25 cellular contexts compared by ENCODE assay signal in genomic region chr1:1621682-1622577, GRCh38. TPM values are rescaled to one million over a fixed set of nuclear protein-coding genes. Genes with fewer than 3 reads are reported as not detected.
DNase-seq lines count a peak whose midpoint lies in the region; ATAC-seq and TF ChIP-seq lines count a peak whose summit lies in the region.
"Had no signal": no experiment of that assay in that cellular context is flagged by ENCODE, and none has a peak within 500 bp of the region (broad histone marks: within the 10 kb centered on the region; RNA-seq: fewer than 3 reads in every experiment).

No MANE protein-coding gene starts in this region.

- no peak for TF ChIP-seq CTCF in H9 (conservative IDR thresholded peaks at IDR 0.05)
- TF ChIP-seq CTCF in fibroblast of the aortic adventitia (IDR thresholded peaks at IDR 0.05; ENCODE audit: insufficient read depth, low read length) = no peak
- no peak for TF ChIP-seq CTCF in psoas muscle (IDR thresholded peaks at IDR 0.05)
- no peak for TF ChIP-seq CTCF in MCF 10A (IDR thresholded peaks at IDR 0.05; ENCODE audit: unreplicated experiment)

- no peak overlapping the region for H2BK20ac ChIP-seq in H9 (ENCODE audit: low read depth, low read length, poor library complexity, severe bottlenecking)

- H3K36me3 Mint-ChIP-seq in H9 (ENCODE audit: insufficient read depth in 1 of 3, low read depth in 3 of 3) (peaks cover 2 to 8% (median 6%) of the 10 kb centered on the region in 3 experiments; a peak in 6 of 7 replicates), MCF 10A (ENCODE audit: insufficient read depth, unreplicated experiment) (peaks cover 7% of the 10 kb centered on the region)
- H3K36me3 Mint-ChIP-seq: activated naive CD4-positive, alpha-beta T cell treated with anti-CD3 and anti-CD28 coated beads, Interleukin-2, amount 50 U/mL, for 72 hours had no signal

- H2AK5ac ChIP-seq in H9 (ENCODE audit: insufficient read length, low read length) = no peak overlapping the region

- no peak overlapping the region for H3K4me2 ChIP-seq in H9 (ENCODE audit: insufficient read depth, insufficient read length, low read length)

- no peaks in the 10 kb centered on the region for H3K4me1 ChIP-seq in H9 (ENCODE audit: insufficient read depth, low read length)
- H3K4me1 ChIP-seq in psoas muscle = peaks cover 58% of the 10 kb centered on the region

- H3K9me3 Mint-ChIP-seq in H9 (no peaks in the 10 kb centered on the region), MCF 10A (ENCODE audit: unreplicated experiment) (no peaks in the 10 kb centered on the region)
- H3K9me3 Mint-ChIP-seq: activated naive CD4-positive, alpha-beta T cell treated with anti-CD3 and anti-CD28 coated beads, Interleukin-2, amount 50 U/mL, for 72 hours; CD4-positive, CD25-positive, alpha-beta regulatory T cell had no signal

- no peak overlapping the region for H3K9ac ChIP-seq in H9 (ENCODE audit: extremely low read depth, insufficient read length, low read length)

- BruUV-seq in MCF 10A (replicated peaks; lab: Mats Ljungman, UMichigan) = no TSS peak

- H3T11ph ChIP-seq in H9 (ENCODE audit: low read length) = no peak overlapping the region

- no peak overlapping the region for H3K56ac ChIP-seq in H9 (ENCODE audit: insufficient read length, low read depth, low read length)

- ATAC-seq in psoas muscle = peak; percentile 73 to 88 (median 80)
- ATAC-seq in GM19455 (IDR thresholded peaks at IDR 0.05; ENCODE audit: unreplicated experiment) = no peak
- no peak for ATAC-seq in HG02981 (IDR thresholded peaks at IDR 0.05; ENCODE audit: unreplicated experiment)

- H3K23me2 ChIP-seq in H9 (ENCODE audit: insufficient read length, low read depth, low read length, poor library complexity, severe bottlenecking) = no peaks in the 10 kb centered on the region

- no peak overlapping the region; the same call in 1 of the 2 replicates for H3K14ac ChIP-seq in H9 (ENCODE audit: insufficient read depth, low read length)

- H2BK5ac ChIP-seq in H9 (ENCODE audit: insufficient read length, low read length) = no peak overlapping the region

- WGBS in H9 (ENCODE audit: extremely low coverage, insufficient read length, low lambda C conversion rate) = no CpG with 5 or more reads among the region's 26 CpGs
- 40 to 63% (median 44%) methylated on average over 26 of the region's 26 CpGs for WGBS in psoas muscle, 3 donors

- H3K27me3 ChIP-seq in H9 (ENCODE audit: insufficient read depth, low read length) = no peaks in the 10 kb centered on the region
- no peaks in the 10 kb centered on the region for H3K27me3 ChIP-seq in MG63
- H3K27me3 ChIP-seq in psoas muscle (ENCODE audit: insufficient read depth in 3 of 3, low read length in 2 of 3) = no peaks in the 10 kb centered on the region
- H3K27me3 ChIP-seq: ovary, sigmoid colon, transverse colon had no signal

- CTCF ChIA-PET in MCF 10A (lab: Yijun Ruan, JAX) = interaction anchor here (0.6 kb wide), 1 partner anchor 511 kb away, joined by 3 read pairs; no protein-coding TSS in a partner anchor

- no peak overlapping the region for H4K91ac ChIP-seq in H9 (ENCODE audit: insufficient read length, low read depth, low read length)

- no peaks in the 10 kb centered on the region; the same call in 1 of the 2 replicates for H3K27me3 Mint-ChIP-seq in H9 (ENCODE audit: low read depth)
- H3K27me3 Mint-ChIP-seq in MCF 10A (ENCODE audit: insufficient read depth, unreplicated experiment) = no peaks in the 10 kb centered on the region
- H3K27me3 Mint-ChIP-seq: CD4-positive, CD25-positive, alpha-beta regulatory T cell had no signal

- no peaks in the 10 kb centered on the region for H3K4me1 Mint-ChIP-seq in H9
- no peaks in the 10 kb centered on the region for H3K4me1 Mint-ChIP-seq in MCF 10A (ENCODE audit: insufficient read depth, unreplicated experiment)

- no peak overlapping the region for H3K4me3 Mint-ChIP-seq in H9
- H3K4me3 Mint-ChIP-seq in MCF 10A (ENCODE audit: unreplicated experiment) = no peak overlapping the region

- H2AFZ ChIP-seq in H9 (ENCODE audit: low read length) = no peak overlapping the region

- H3K23ac ChIP-seq in H9 (ENCODE audit: insufficient read length, low read depth, low read length) = no peak overlapping the region

- H3K9me3 ChIP-seq in H9 (ENCODE audit: control insufficient read depth, low read depth, low read length) = no peaks in the 10 kb centered on the region
- H3K9me3 ChIP-seq in MG63 = no peaks in the 10 kb centered on the region
- no peaks in the 10 kb centered on the region for H3K9me3 ChIP-seq in psoas muscle
- H3K9me3 ChIP-seq: ovary, sigmoid colon, transverse colon had no signal

- H3K27ac ChIP-seq in H9 (ENCODE audit: insufficient read length, low read depth, low read length) (no peak overlapping the region), psoas muscle (peak overlapping the region; percentile 85)
- H3K27ac ChIP-seq: ovary, sigmoid colon, transverse colon had no signal

- no peak overlapping the region for H3K18ac ChIP-seq in H9 (ENCODE audit: insufficient read length, low read depth, low read length)

- H2BK12ac ChIP-seq in H9 (ENCODE audit: insufficient read length, low read depth, low read length) = no peak overlapping the region

- H3K27ac Mint-ChIP-seq in H9 (peak overlapping the region; percentile 21 to 82 (median 78); a peak in 4 of 7 replicates), MCF 10A (ENCODE audit: low read depth, unreplicated experiment) (no peak overlapping the region)
- H3K27ac Mint-ChIP-seq: activated naive CD4-positive, alpha-beta T cell treated with anti-CD3 and anti-CD28 coated beads, Interleukin-2, amount 50 U/mL, for 72 hours had no signal

- H3K79me1 ChIP-seq in H9 (ENCODE audit: insufficient read depth, low read depth, low read length, poor library complexity, severe bottlenecking) = no peaks in the 10 kb centered on the region

- no peak overlapping the region for H4K5ac ChIP-seq in H9 (ENCODE audit: insufficient read length, low read depth, low read length)

- H3K36me3 ChIP-seq in MG63 (peaks cover 6% of the 10 kb centered on the region), psoas muscle (ENCODE audit: insufficient read depth in 1 of 2, low read depth in 1 of 2) (peaks cover 0 to 40% of the 10 kb centered on the region in 2 donors)
- H3K36me3 ChIP-seq: ovary, transverse colon had no signal

- H3K4me3 ChIP-seq in MG63 (no peak overlapping the region), fibroblast of the aortic adventitia (ENCODE audit: low read depth, low read length) (no peak overlapping the region), psoas muscle (peak overlapping the region; percentile 15)
- H3K4me3 ChIP-seq: ovary, sigmoid colon, transverse colon had no signal

- H4K20me1 ChIP-seq in H9 (ENCODE audit: control insufficient read depth, insufficient read depth, insufficient read length) = no peaks in the 10 kb centered on the region

- intact Hi-C loops in psoas muscle (cut with DNase I) = no loop called here
- intact Hi-C loops in MCF 10A (cut with micrococcal nuclease) = no loop called here

- no peak overlapping the region for H2BK120ac ChIP-seq in H9 (ENCODE audit: low read depth, low read length, poor library complexity, severe bottlenecking)

- POLR2A ChIA-PET in MCF 10A (lab: Yijun Ruan, JAX) = no interaction called here

- no peak overlapping the region for H2BK15ac ChIP-seq in H9 (ENCODE audit: low read depth, low read length)

- H3K4ac ChIP-seq in H9 (ENCODE audit: low read depth, low read length) = no peak overlapping the region

- H3K79me2 ChIP-seq in H9 (ENCODE audit: insufficient read depth, low read length) = no peaks in the 10 kb centered on the region

- no peak overlapping the region for H4K8ac ChIP-seq in H9 (replicated peaks; ENCODE audit: insufficient read length, low read depth, low read length)

- DNase-seq in H9 = no peak
- DNase-seq in MG63 = peak; percentile 92
- peak; percentile 36 for DNase-seq in fibroblast of the aortic adventitia (ENCODE audit: low read depth)
- peak; percentile 69 to 94 for DNase-seq in psoas muscle
- no peak for DNase-seq in NCI-H1105 (lab: John Stamatoyannopoulos, UW)
- no peak for DNase-seq in MCF 10A (ENCODE audit: unreplicated experiment)
- DNase-seq: cortex of kidney; DMS 273 treated with DMSO at 0.1 percent for 48 hours; GOT3; hippocampal formation; islet precursor cell; Kasumi-1; NCI-H2107; NCI-H524; sigmoid colon; stimulated activated CD4-positive, alpha-beta T cell treated with anti-CD3 and anti-CD28 coated beads, Interleukin-2, amount 100 ng/mL, for 24 hours; stimulated activated naive CD4-positive, alpha-beta T cell treated with Interleukin-2 at 50 U/mL for 16 hours; SW 1271; transverse colon had no signal

RNA-seq across cellular contexts. Expression of gene MIB2, which starts 6.6 kb away (rescaled TPM):
- 77.8 and 78.9 TPM in 2 replicates for total RNA-seq in H9 (2021)
- total RNA-seq in MG63 (2014; rRNA removed; shearing (Covaris generic); ENCODE audit: low replicate concordance) = 26.4 and 66.8 TPM in 2 replicates
- total RNA-seq in fibroblast of the aortic adventitia (ENCODE audit: low replicate concordance) = 37.7 and 62.1 TPM in 2 replicates
- total RNA-seq in psoas muscle = 100 to 1,000 TPM in 1 of 4 donors, 10 to 100 TPM in 3; 66.5 to 106 (median 75.4) TPM
- polyA plus RNA-seq in psoas muscle = 10 to 100 TPM; 41.8 to 80.5 (median 78.7) TPM
- 46.4 and 61.3 TPM in 2 replicates for total RNA-seq in MCF 10A (2022)

RNA-seq across cellular contexts. Expression of gene MMP23B, which starts 10.0 kb away (rescaled TPM):
- total RNA-seq in H9 (2021) (12.5 and 13.7 TPM in 2 replicates), fibroblast of the aortic adventitia (ENCODE audit: low replicate concordance) (13.5 and 35.2 TPM in 2 replicates), psoas muscle (1 to 10 TPM in 1 of 4 donors, under 1 TPM in 2, not detected in 1; 0.32 to 1.8 (median 0.64) TPM), MCF 10A (2022) (1.4 and 1.7 TPM in 2 replicates)
- 1.6 TPM in 1 of 2 replicates, not detected in the other for total RNA-seq in MG63 (2014; rRNA removed; shearing (Covaris generic); ENCODE audit: low replicate concordance)
- polyA plus RNA-seq in psoas muscle = under 1 TPM in 2 of 3 donors, not detected in 1; 0.25 to 0.29 TPM
- total RNA-seq: HT1080 had no signal

RNA-seq across cellular contexts. Expression of gene FNDC10, which starts 22.0 kb away (rescaled TPM):
- total RNA-seq in H9 (2021) (15.2 TPM in 2 replicates), fibroblast of the aortic adventitia (ENCODE audit: low replicate concordance) (4.5 and 5.9 TPM in 2 replicates), psoas muscle (under 1 TPM in 3 of 4 donors, not detected in 1; 0.44 to 0.89 (median 0.82) TPM), MCF 10A (2022) (4.3 and 5.1 TPM in 2 replicates)
- total RNA-seq in MG63 (2014; rRNA removed; shearing (Covaris generic); ENCODE audit: low replicate concordance) = 4.0 and 8.7 TPM in 2 replicates
- polyA plus RNA-seq in psoas muscle = under 1 TPM; 0.15 to 0.96 (median 0.34) TPM

RNA-seq across cellular contexts. Expression of gene CDK11B, which starts 36.9 kb away (rescaled TPM):
- total RNA-seq in H9 (2021) (30.1 and 33.3 TPM in 2 replicates), fibroblast of the aortic adventitia (ENCODE audit: low replicate concordance) (10.5 and 21.6 TPM in 2 replicates), psoas muscle (10 to 100 TPM; 30.6 to 43.0 (median 36.4) TPM), MCF 10A (2022) (32.0 and 32.5 TPM in 2 replicates)
- 4.5 and 12.8 TPM in 2 replicates for total RNA-seq in MG63 (2014; rRNA removed; shearing (Covaris generic); ENCODE audit: low replicate concordance)
- polyA plus RNA-seq in psoas muscle = 10 to 100 TPM; 42.1 to 72.8 (median 55.2) TPM

RNA-seq across cellular contexts. Expression of gene SSU72, which starts 47.3 kb away (rescaled TPM):
- total RNA-seq in H9 (2021) (179 and 186 TPM in 2 replicates), fibroblast of the aortic adventitia (ENCODE audit: low replicate concordance) (42.8 and 78.2 TPM in 2 replicates), psoas muscle (100 to 1,000 TPM; 130 to 185 (median 167) TPM), MCF 10A (2022) (97.4 and 104 TPM in 2 replicates)
- 168 and 203 TPM in 2 replicates for total RNA-seq in MG63 (2014; rRNA removed; shearing (Covaris generic); ENCODE audit: low replicate concordance)
- polyA plus RNA-seq in psoas muscle = 100 to 1,000 TPM; 137 to 207 (median 192) TPM

Comparison
In these comparisons a context has a peak if more than half of its experiments do, and no peak if none do; other contexts are left out.
1. DNase-seq: peak in MG63 (single experiment), fibroblast of the aortic adventitia (single experiment) and psoas muscle (2 of 2); none in H9 (single experiment), NCI-H1105 (single experiment) and MCF 10A (single experiment).
2. ATAC-seq: peak in psoas muscle (4 of 4); none in GM19455 (single experiment) and HG02981 (single experiment).